13 cellular contexts compared by ENCODE assay signal in the genomic region with DNA sequence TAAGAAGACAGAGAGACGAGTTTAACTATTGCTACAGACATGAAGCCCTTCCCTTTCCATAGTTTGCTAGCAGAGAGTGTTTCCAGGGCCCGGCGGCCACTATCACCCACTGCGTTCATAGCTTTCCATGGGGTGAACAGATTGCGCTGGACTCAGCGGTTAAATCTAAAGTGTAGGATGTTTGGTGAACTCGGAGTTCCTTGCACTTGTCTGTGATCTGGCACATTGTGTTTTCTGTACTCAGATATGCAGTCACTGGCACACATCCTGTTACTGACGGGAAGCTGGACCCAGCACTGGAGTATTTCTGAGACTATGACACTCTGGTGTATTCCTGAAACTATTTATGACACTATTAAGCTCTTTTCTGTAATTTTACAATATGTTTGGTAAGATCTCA. TPM values are rescaled to one million over a fixed set of nuclear protein-coding genes. Genes with fewer than 3 reads are reported as not detected.
DNase-seq lines count a peak whose midpoint lies in the region; ATAC-seq, FAIRE-seq and TF ChIP-seq lines count a peak whose summit lies in the region.
"Had no signal": no experiment of that assay in that cellular context is flagged by ENCODE, and none has a peak within 500 bp of the region (broad histone marks: within the 10 kb centered on the region; RNA-seq: fewer than 3 reads in every experiment).

No MANE protein-coding gene starts in this region.

- H3K27ac Mint-ChIP-seq in CD4-positive, alpha-beta memory T cell = peak overlapping the region in 5 of 7 donors; percentile 7 to 88 (median 19)
- peak overlapping the region; percentile 90 for H3K27ac Mint-ChIP-seq in activated CD4-positive, alpha-beta memory T cell treated with anti-CD3 and anti-CD28 coated beads for 36 hours

- no peaks in the 10 kb centered on the region for H3K27me3 Mint-ChIP-seq in CD4-positive, alpha-beta memory T cell
- H3K27me3 Mint-ChIP-seq in activated CD4-positive, alpha-beta memory T cell treated with anti-CD3 and anti-CD28 coated beads for 36 hours = no peaks in the 10 kb centered on the region

- DNase-seq in CD4-positive, alpha-beta memory T cell = no peak
- peak; percentile 43 for DNase-seq in activated CD4-positive, alpha-beta memory T cell treated with anti-CD3 and anti-CD28 coated beads for 36 hours
- DNase-seq in fibroblast of pulmonary artery (ENCODE audit: low read depth) (peak; percentile 53), pancreas (no peak), SJCRH30 (no peak)
- DNase-seq: DMS153, NCI-H2029 treated with DMSO at 0.1 percent for 48 hours had no signal

- TF ChIP-seq CTCF in fibroblast of pulmonary artery (IDR thresholded peaks at IDR 0.05; ENCODE audit: low read length, missing control alignments) (no peak), pancreas (IDR thresholded peaks at IDR 0.05) (no peak)

- peaks cover 76 to 98% (median 87%) of the 10 kb centered on the region in 4 donors for H3K4me1 Mint-ChIP-seq in CD4-positive, alpha-beta memory T cell
- H3K4me1 Mint-ChIP-seq in activated CD4-positive, alpha-beta memory T cell treated with anti-CD3 and anti-CD28 coated beads for 36 hours (ENCODE audit: low read depth) = peaks cover 95% of the 10 kb centered on the region

- no peak overlapping the region for H3K4me3 ChIP-seq in CD4-positive, alpha-beta memory T cell (ENCODE audit: low read length in 2 of 2)
- H3K4me3 ChIP-seq in fibroblast of pulmonary artery (replicated peaks; ENCODE audit: low read depth, low read length) (no peak overlapping the region), pancreas (no peak overlapping the region), SJCRH30 (no peak overlapping the region)

- no peaks in the 10 kb centered on the region for H3K27me3 ChIP-seq in CD4-positive, alpha-beta memory T cell (ENCODE audit: insufficient read depth, low read length)
- H3K27me3 ChIP-seq in pancreas = no peaks in the 10 kb centered on the region
- no peaks in the 10 kb centered on the region for H3K27me3 ChIP-seq in SJCRH30

- peak in 3 of 4 donors; percentile 31 to 57 (median 45) for ATAC-seq in pancreas
- ATAC-seq in HG03159 (IDR thresholded peaks at IDR 0.05; ENCODE audit: unreplicated experiment) = no peak
- ATAC-seq in HG03045 (IDR thresholded peaks at IDR 0.05; ENCODE audit: unreplicated experiment) = no peak
- ATAC-seq in GM18907 (IDR thresholded peaks at IDR 0.05; ENCODE audit: unreplicated experiment) = no peak
- ATAC-seq: HCT116 had no signal

- peaks cover 0 to 6% (median 0%) of the 10 kb centered on the region in 8 donors for H3K9me3 Mint-ChIP-seq in CD4-positive, alpha-beta memory T cell
- H3K9me3 Mint-ChIP-seq in activated CD4-positive, alpha-beta memory T cell treated with anti-CD3 and anti-CD28 coated beads for 36 hours = no peaks in the 10 kb centered on the region

- CTCF ChIA-PET in CD4-positive, alpha-beta memory T cell (lab: Charles Lee; ENCODE audit: partially characterized antibody) = no interaction called here
- CTCF ChIA-PET in activated CD4-positive, alpha-beta memory T cell treated with anti-CD3 and anti-CD28 coated beads for 36 hours (lab: Charles Lee) = no interaction called here

- H3K27ac ChIP-seq in CD4-positive, alpha-beta memory T cell (ENCODE audit: low read depth, low read length) = no peak overlapping the region
- no peak overlapping the region for H3K27ac ChIP-seq in pancreas
- H3K27ac ChIP-seq in SJCRH30 = no peak overlapping the region

- WGBS in pancreas, 2 donors = 58 to 60% methylated on average over 8 of the region's 8 CpGs

- no peaks in the 10 kb centered on the region for H3K9me3 ChIP-seq in CD4-positive, alpha-beta memory T cell (ENCODE audit: control insufficient read depth in 1 of 2, low read length in 2 of 2)
- H3K9me3 ChIP-seq in pancreas = no peaks in the 10 kb centered on the region
- no peaks in the 10 kb centered on the region for H3K9me3 ChIP-seq in SJCRH30 (replicated peaks)

- peaks cover 9% of the 10 kb centered on the region for H3K36me3 ChIP-seq in CD4-positive, alpha-beta memory T cell (ENCODE audit: insufficient read depth, low read length)
- H3K36me3 ChIP-seq in pancreas (no peaks in the 10 kb centered on the region), SJCRH30 (peaks cover 2% of the 10 kb centered on the region; the same call in 1 of the 2 replicates)

- POLR2A ChIA-PET in CD4-positive, alpha-beta memory T cell (lab: Charles Lee; ENCODE audit: partially characterized antibody) = no interaction called here
- POLR2A ChIA-PET in activated CD4-positive, alpha-beta memory T cell treated with anti-CD3 and anti-CD28 coated beads for 36 hours (lab: Charles Lee) = no interaction called here

- intact Hi-C loops in CD4-positive, alpha-beta memory T cell (cut with micrococcal nuclease) = no loop called here
- intact Hi-C loops in activated CD4-positive, alpha-beta memory T cell treated with anti-CD3 and anti-CD28 coated beads for 36 hours (cut with micrococcal nuclease) = loop anchor here (5.0 kb wide), 1 partner anchor 1168 kb away; the partner anchor contains the start of gene P2RY8
- intact Hi-C loops in pancreas (cut with DNase I) = no loop called here

- peaks cover 95% of the 10 kb centered on the region for H3K4me1 ChIP-seq in CD4-positive, alpha-beta memory T cell (ENCODE audit: insufficient read depth, low read length)
- H3K4me1 ChIP-seq in pancreas = peaks cover 0 to 3% (median 0%) of the 10 kb centered on the region in 3 donors
- peaks cover 23% of the 10 kb centered on the region for H3K4me1 ChIP-seq in SJCRH30

- peak overlapping the region in 6 of 8 donors; percentile 0 to 62 (median 21) for H3K4me3 Mint-ChIP-seq in CD4-positive, alpha-beta memory T cell
- no peak overlapping the region for H3K4me3 Mint-ChIP-seq in activated CD4-positive, alpha-beta memory T cell treated with anti-CD3 and anti-CD28 coated beads for 36 hours

- no peak for FAIRE-seq in pancreas (lab: Jason Lieb, UNC)
- FAIRE-seq: colon had no signal

- peaks cover 21 to 52% of the 10 kb centered on the region in 2 donors for H3K36me3 Mint-ChIP-seq in CD4-positive, alpha-beta memory T cell
- H3K36me3 Mint-ChIP-seq in activated CD4-positive, alpha-beta memory T cell treated with anti-CD3 and anti-CD28 coated beads for 36 hours = peaks cover 47% of the 10 kb centered on the region

RNA-seq across cellular contexts. Expression of gene CD99, which starts 13.9 kb away (rescaled TPM):
- total RNA-seq in CD4-positive, alpha-beta memory T cell = 100 to 1,000 TPM; 283 to 289 TPM
- 100 to 1,000 TPM; 388 to 400 TPM for polyA plus RNA-seq in CD4-positive, alpha-beta memory T cell
- total RNA-seq in activated CD4-positive, alpha-beta memory T cell treated with anti-CD3 and anti-CD28 coated beads for 36 hours = 100 to 1,000 TPM; 282 to 283 TPM
- 100 to 1,000 TPM in 4 of 6 donors, 10 to 100 TPM in 2; 64.5 to 157 (median 126) TPM for total RNA-seq in pancreas
- polyA plus RNA-seq in pancreas = 100 to 1,000 TPM; 207 to 432 TPM
- total RNA-seq in SJCRH30 (2014; rRNA removed; shearing (Covaris generic)) = 156 and 166 TPM in 2 replicates

RNA-seq across cellular contexts. Expression of gene XG, which starts 46.8 kb away (rescaled TPM):
- under 1 TPM in 1 of 2 experiments, not detected in 1; 0.32 TPM for total RNA-seq in CD4-positive, alpha-beta memory T cell
- polyA plus RNA-seq in CD4-positive, alpha-beta memory T cell = not detected
- not detected for total RNA-seq in activated CD4-positive, alpha-beta memory T cell treated with anti-CD3 and anti-CD28 coated beads for 36 hours
- total RNA-seq in pancreas = under 1 TPM in 2 of 6 donors, not detected in 4; 0.12 to 0.32 TPM
- under 1 TPM; 0.11 to 0.38 TPM for polyA plus RNA-seq in pancreas
- not detected in 2 replicates for total RNA-seq in SJCRH30 (2014; rRNA removed; shearing (Covaris generic))
- total RNA-seq: RPMI7951 had no signal

Comparison
In these comparisons a context has a peak if more than half of its experiments do, and no peak if none do; other contexts are left out.
1. DNase-seq: peak in activated CD4-positive, alpha-beta memory T cell treated with anti-CD3 and anti-CD28 coated beads for 36 hours (single experiment) and fibroblast of pulmonary artery (single experiment); none in CD4-positive, alpha-beta memory T cell (0 of 5), pancreas (0 of 6) and SJCRH30 (0 of 2).
2. ATAC-seq: peak in pancreas (3 of 4); none in HG03159 (single experiment), HG03045 (single experiment) and GM18907 (single experiment).